ENCODE assay signal across 8 cellular contexts in the genomic region with DNA sequence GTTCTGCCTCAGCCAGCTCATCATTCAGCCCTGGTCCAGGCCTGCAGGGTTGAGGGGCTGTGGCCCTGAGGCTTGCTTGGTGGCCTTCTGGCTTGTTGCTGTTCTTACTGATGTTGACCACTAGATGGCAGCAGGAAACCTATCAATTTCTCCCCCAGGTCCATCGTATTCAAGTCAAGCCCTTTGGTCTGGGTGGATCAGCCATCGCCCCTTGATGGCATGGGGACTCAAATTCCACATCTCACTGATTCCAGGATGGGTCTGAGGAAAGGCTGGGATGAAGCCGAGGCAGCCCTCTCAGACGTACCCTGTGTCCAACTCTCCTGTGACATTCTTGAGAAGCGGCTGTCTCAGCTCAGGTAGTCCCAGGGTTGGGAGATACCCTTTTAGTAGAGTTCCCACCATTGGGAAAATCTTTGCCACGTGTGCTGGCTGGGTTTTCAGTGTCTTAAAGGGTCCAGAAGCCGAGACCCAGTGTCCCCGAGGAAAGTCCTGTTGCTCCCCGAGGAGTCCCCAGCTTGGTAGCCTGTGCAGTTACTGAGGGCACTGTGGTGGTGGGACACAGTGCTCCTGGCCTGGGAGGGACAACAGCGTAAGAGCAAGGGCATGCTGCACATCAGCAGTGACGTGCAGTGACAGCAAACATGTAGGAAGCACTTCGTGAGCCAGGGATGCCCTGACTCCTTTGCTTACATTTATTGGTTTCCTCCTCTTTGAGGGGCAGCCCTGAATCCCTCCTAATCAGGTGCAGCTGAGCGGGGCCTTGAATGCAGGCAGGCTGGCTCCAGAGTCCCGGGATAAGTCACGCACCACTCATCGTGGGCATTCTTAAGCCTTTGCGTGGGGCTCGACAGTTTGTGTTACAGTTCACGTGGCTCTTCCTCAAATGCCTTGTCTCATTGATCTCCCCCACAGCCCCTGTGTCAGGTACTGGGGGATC. TPM values are rescaled to one million over a fixed set of nuclear protein-coding genes. Genes with fewer than 3 reads are reported as not detected.
DNase-seq lines count a peak whose midpoint lies in the region; ATAC-seq and TF ChIP-seq lines count a peak whose summit lies in the region.

No MANE protein-coding gene starts in this region.

- peak; percentile 85 for ATAC-seq in activated CD4-positive, alpha-beta T cell treated with anti-CD3 and anti-CD28 coated beads for 36 hours
- no peak for ATAC-seq in HG03521 (IDR thresholded peaks at IDR 0.05; ENCODE audit: unreplicated experiment)

- no peak overlapping the region for H3K9ac ChIP-seq in mammary epithelial cell (ENCODE audit: insufficient read depth, low read length)

- BruUV-seq in mammary epithelial cell (replicated peaks; lab: Mats Ljungman, UMichigan) = no TSS peak

- H3K27ac ChIP-seq in mammary epithelial cell (ENCODE audit: insufficient read depth, low read depth, low read length) = no peak overlapping the region

- WGBS in mammary epithelial cell (ENCODE audit: low coverage, missing lambda C conversion rate) = 76% methylated on average over 16 of the region's 19 CpGs

- H3K4me1 Mint-ChIP-seq in activated CD4-positive, alpha-beta T cell treated with anti-CD3 and anti-CD28 coated beads for 36 hours = peaks cover 2% of the 10 kb centered on the region
- no peaks in the 10 kb centered on the region for H3K4me1 Mint-ChIP-seq in T-helper 2 cell treated with Interferon-gamma antibody and Interleukin-4, amounts not matched to agents 5 μg/mL and 100 μg/mL, for 36 hours (ENCODE audit: low read depth)

- H2AFZ ChIP-seq in mammary epithelial cell (ENCODE audit: low read depth, low read length) = no peak overlapping the region

- peaks cover 26% of the 10 kb centered on the region for H3K27me3 Mint-ChIP-seq in activated CD4-positive, alpha-beta T cell treated with anti-CD3 and anti-CD28 coated beads for 36 hours
- peaks cover 20% of the 10 kb centered on the region for H3K27me3 Mint-ChIP-seq in T-helper 2 cell treated with Interferon-gamma antibody and Interleukin-4, amounts not matched to agents 5 μg/mL and 100 μg/mL, for 36 hours (ENCODE audit: low read depth)

- CTCF ChIA-PET in activated CD4-positive, alpha-beta T cell treated with anti-CD3 and anti-CD28 coated beads for 36 hours (lab: Charles Lee) = interaction anchor here (0.5 to 9.7 kb wide), 8 partner anchors 9 to 1514 kb away, joined by 3 to 101 read pairs (median 4); no protein-coding TSS in a partner anchor
- CTCF ChIA-PET in mammary epithelial cell (lab: Charles Lee; ENCODE audit: low non-redundant PET) = interaction anchor here (0.6 to 0.7 kb wide), 3 partner anchors 33 to 665 kb away, joined by 3 to 4 read pairs (median 3); no protein-coding TSS in a partner anchor

- no peak overlapping the region for H3K4me2 ChIP-seq in mammary epithelial cell (ENCODE audit: insufficient read depth, low read depth, low read length)

- H3K9me3 Mint-ChIP-seq in activated CD4-positive, alpha-beta T cell treated with anti-CD3 and anti-CD28 coated beads for 36 hours (ENCODE audit: low read depth) = no peaks in the 10 kb centered on the region
- no peaks in the 10 kb centered on the region for H3K9me3 Mint-ChIP-seq in T-helper 2 cell treated with Interferon-gamma antibody and Interleukin-4, amounts not matched to agents 5 μg/mL and 100 μg/mL, for 36 hours

- H4K20me1 ChIP-seq in mammary epithelial cell (ENCODE audit: insufficient read depth, low read length) = no peaks in the 10 kb centered on the region

- H3K27me3 ChIP-seq in mammary epithelial cell (ENCODE audit: insufficient read depth, low read length) = no peaks in the 10 kb centered on the region

- peaks cover 46% of the 10 kb centered on the region for H3K79me2 ChIP-seq in mammary epithelial cell (ENCODE audit: insufficient read depth, low read length)

- no peak overlapping the region for H3K27ac Mint-ChIP-seq in activated CD4-positive, alpha-beta T cell treated with anti-CD3 and anti-CD28 coated beads for 36 hours
- no peak overlapping the region for H3K27ac Mint-ChIP-seq in T-helper 2 cell treated with Interferon-gamma antibody and Interleukin-4, amounts not matched to agents 5 μg/mL and 100 μg/mL, for 36 hours

- intact Hi-C loops in activated CD4-positive, alpha-beta T cell treated with anti-CD3 and anti-CD28 coated beads for 36 hours (cut with DNase I, micrococcal nuclease) = loop anchor here (1.0 kb wide), 3 partner anchors 62 to 140 kb away; no protein-coding TSS in a partner anchor
- intact Hi-C loops in mammary epithelial cell (cut with micrococcal nuclease) = loop anchor here (1.0 to 10.0 kb wide), 6 partner anchors 62 to 669 kb away; no protein-coding TSS in a partner anchor

- peaks cover 2% of the 10 kb centered on the region for H3K4me1 ChIP-seq in mammary epithelial cell (ENCODE audit: insufficient read depth, low read length)

- H3K36me3 ChIP-seq in mammary epithelial cell (ENCODE audit: insufficient read depth, low read length) = no peaks in the 10 kb centered on the region

- in situ Hi-C loops in mammary epithelial cell (cut with MboI; ENCODE audit: low sequenced_read_pairs in 2 of 2) = loop anchor here (5.0 to 25.0 kb wide), 3 partner anchors 137 to 677 kb away; no protein-coding TSS in a partner anchor

- dilution Hi-C loops in mammary epithelial cell (cut with HindIII; ENCODE audit: low sequenced_read_pairs) = no loop called here

- TF ChIP-seq CTCF in mammary epithelial cell (conservative IDR thresholded peaks at IDR 0.05 in 1 of 2, IDR thresholded peaks at IDR 0.05 in 1 of 2; ENCODE audit: extremely low read depth in 1 of 2, insufficient read depth in 1 of 2, low read depth in 1 of 2, low read length in 2 of 2) = peak; percentile 66 to 79

- H3K9me3 ChIP-seq in mammary epithelial cell (replicated peaks; ENCODE audit: insufficient read depth, low read length) = no peaks in the 10 kb centered on the region

- H3K4me3 ChIP-seq in mammary epithelial cell (replicated peaks in 1 of 3; ENCODE audit: insufficient read depth in 1 of 3, low read depth in 2 of 3, low read length in 3 of 3) = no peak overlapping the region

- POLR2A ChIA-PET in activated CD4-positive, alpha-beta T cell treated with anti-CD3 and anti-CD28 coated beads for 36 hours (lab: Charles Lee) = no interaction called here

- H3K4me3 Mint-ChIP-seq in activated CD4-positive, alpha-beta T cell treated with anti-CD3 and anti-CD28 coated beads for 36 hours = no peak overlapping the region
- H3K4me3 Mint-ChIP-seq in T-helper 2 cell treated with Interferon-gamma antibody and Interleukin-4, amounts not matched to agents 5 μg/mL and 100 μg/mL, for 36 hours = no peak overlapping the region

- H3K36me3 Mint-ChIP-seq in activated CD4-positive, alpha-beta T cell treated with anti-CD3 and anti-CD28 coated beads for 36 hours (ENCODE audit: low read depth) = no peaks in the 10 kb centered on the region
- no peaks in the 10 kb centered on the region for H3K36me3 Mint-ChIP-seq in T-helper 2 cell treated with Interferon-gamma antibody and Interleukin-4, amounts not matched to agents 5 μg/mL and 100 μg/mL, for 36 hours (ENCODE audit: low read depth)

- DNase-seq in activated CD4-positive, alpha-beta T cell treated with anti-CD3 and anti-CD28 coated beads for 36 hours = peak; percentile 55
- DNase-seq in activated CD4-positive, alpha-beta T cell treated with anti-CD3 and anti-CD28 coated beads for 1 hour = no peak
- DNase-seq in NCI-H1105 (lab: John Stamatoyannopoulos, UW) (peak; percentile 58), mammary epithelial cell (peak; percentile 51), islet precursor cell (peak; percentile 92)
- peak; percentile 20 for DNase-seq in T-helper 2 cell treated with Interferon-gamma antibody and Interleukin-4, amounts not matched to agents 5 μg/mL and 100 μg/mL, for 36 hours (ENCODE audit: low spot score)
- peak; percentile 15 for DNase-seq in stimulated activated CD4-positive, alpha-beta T cell treated with anti-CD3 and anti-CD28 coated beads, Interleukin-2, amount 100 ng/mL, for 4 hours (ENCODE audit: low read depth)

RNA-seq across cellular contexts. Expression of gene TSPAN9, which starts 58.6 kb away (rescaled TPM):
- total RNA-seq in activated CD4-positive, alpha-beta T cell treated with anti-CD3 and anti-CD28 coated beads for 36 hours = 1 to 10 TPM in 1 of 2 experiments, under 1 TPM in 1; 0.82 to 1.3 TPM
- total RNA-seq in mammary epithelial cell = 10 to 100 TPM; 29.2 to 30.3 TPM
- polyA plus RNA-seq in mammary epithelial cell = 38.7 TPM
- 40.7 TPM for polyA minus RNA-seq in mammary epithelial cell

Comparison
In these comparisons a context has a peak if more than half of its experiments do, and no peak if none do; other contexts are left out.
1. RNA of gene TSPAN9, which starts 58.6 kb away (total RNA-seq): 29.2 to 30.3 TPM in mammary epithelial cell; 0.82 to 1.3 TPM in activated CD4-positive, alpha-beta T cell treated with anti-CD3 and anti-CD28 coated beads for 36 hours; every median in the first group is over 10 times any median in the second.